In the genomic region with DNA sequence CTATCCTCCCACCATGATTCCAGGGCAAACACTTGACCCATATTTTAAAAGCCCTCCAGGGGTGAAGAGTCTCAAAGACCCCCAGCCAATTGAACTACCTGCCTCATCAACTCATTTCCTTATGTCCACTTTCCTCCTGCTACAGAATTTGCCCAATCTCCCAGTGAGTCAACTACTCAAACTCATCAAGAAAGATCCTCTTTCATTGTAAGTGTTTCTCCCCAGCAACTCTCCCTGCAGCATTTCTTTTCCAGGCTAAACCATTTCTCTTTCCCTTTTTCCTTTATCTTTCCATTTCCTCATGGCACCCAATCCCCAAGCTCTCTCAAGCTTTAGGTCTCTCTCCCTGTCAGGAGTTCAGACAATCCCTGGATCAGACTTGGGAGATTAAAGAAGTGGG, we compare ENCODE assay signal across 13 cellular contexts. TPM values are rescaled to one million over a fixed set of nuclear protein-coding genes. Genes with fewer than 3 reads are reported as not detected.
A peak's percentile ranks its signal among the peaks of the same experiment; 100 is the strongest.
DNase-seq lines count a peak whose midpoint lies in the region; ATAC-seq, FAIRE-seq and TF ChIP-seq lines count a peak whose summit lies in the region.
"Had no signal": no experiment of that assay in that cellular context is flagged by ENCODE, and none has a peak within 500 bp of the region (broad histone marks: within the 10 kb centered on the region; RNA-seq: fewer than 3 reads in every experiment).

No MANE protein-coding gene starts in this region.

- peak overlapping the region; percentile 67 for H3K4me3 Mint-ChIP-seq in T-helper 1 cell treated with Interleukin-12 subunit alpha and Interleukin-12 subunit beta and Interleukin-4 antibody, amounts not matched to agents 30 μg/mL and 1 μg/mL, for 36 hours
- H3K4me3 Mint-ChIP-seq in GM23338 (peak overlapping the region; percentile 73; the same call in 1 of the 3 replicates), astrocyte (ENCODE audit: unreplicated experiment) (peak overlapping the region; percentile 73), natural killer cell (peak overlapping the region; percentile 91)

- H4K20me1 ChIP-seq in GM23338 (replicated peaks; ENCODE audit: insufficient read depth) (peaks cover 4% of the 10 kb centered on the region; the same call in 1 of the 2 replicates), astrocyte (ENCODE audit: insufficient read depth, low read length) (peaks cover 12% of the 10 kb centered on the region)

- ATAC-seq in GM23338 (no peak), natural killer cell (no peak), HG02981 (IDR thresholded peaks at IDR 0.05; ENCODE audit: unreplicated experiment) (no peak)

- intact Hi-C loops in natural killer cell (cut with micrococcal nuclease) (loop anchor here (2.0 kb wide), 1 partner anchor 27 kb away; a partner anchor contains a TSS), stomach (cut with DNase I; ENCODE audit: low total_unique reads) (loop anchor here (5.0 kb wide), 1 partner anchor 53 kb away; no protein-coding TSS in a partner anchor)

- peaks cover 42% of the 10 kb centered on the region for H3K27me3 ChIP-seq in GM23338 (ENCODE audit: insufficient read depth)
- H3K27me3 ChIP-seq in astrocyte (ENCODE audit: insufficient read depth, low read length), result peaks cover 14% of the 10 kb centered on the region
- H3K27me3 ChIP-seq in stomach, result peaks cover 9 to 44% (median 24%) of the 10 kb centered on the region in 3 donors
- H3K27me3 ChIP-seq: SJCRH30 had no signal

- H3K27ac Mint-ChIP-seq in T-helper 1 cell treated with Interleukin-12 subunit alpha and Interleukin-12 subunit beta and Interleukin-4 antibody, amounts not matched to agents 30 μg/mL and 1 μg/mL, for 36 hours, result no peak overlapping the region
- H3K27ac Mint-ChIP-seq in GM23338 (no peak overlapping the region), astrocyte (ENCODE audit: unreplicated experiment) (no peak overlapping the region), natural killer cell (peak overlapping the region in 1 of 2 donors; percentile 78)
- H3K27ac Mint-ChIP-seq: activated CD8-positive, alpha-beta memory T cell treated with anti-CD3 and anti-CD28 coated beads, Interleukin-2, amount 10 ng/mL, durations not matched to agents 7 days and 5 days; H9 had no signal

- H3K9me2 ChIP-seq in GM23338 (ENCODE audit: insufficient read depth), result no peaks in the 10 kb centered on the region

- TF ChIP-seq EP300 in stomach (IDR thresholded peaks at IDR 0.05), result no peak

- no peak for TF ChIP-seq POLR2A in stomach (IDR thresholded peaks at IDR 0.05)

- 0 out of 2 replicates have a peak, but pooled peaks cover 7% of the 10 kb centered on the region for H3F3A ChIP-seq in GM23338 (replicated peaks; ENCODE audit: low read depth)

- no peaks in the 10 kb centered on the region for H3K4me1 ChIP-seq in GM23338 (ENCODE audit: insufficient read depth)
- no peaks in the 10 kb centered on the region for H3K4me1 ChIP-seq in astrocyte (ENCODE audit: insufficient read depth, low read length)
- H3K4me1 ChIP-seq in stomach, result peaks cover 16 to 22% (median 19%) of the 10 kb centered on the region in 4 donors

- H3K79me2 ChIP-seq in GM23338 (replicated peaks; ENCODE audit: insufficient read depth) (no peaks in the 10 kb centered on the region), astrocyte (ENCODE audit: insufficient read depth, low read length) (no peaks in the 10 kb centered on the region)

- H3K27ac ChIP-seq in GM23338 (ENCODE audit: low read depth) (no peak overlapping the region), astrocyte (ENCODE audit: low read depth, low read length) (no peak overlapping the region), stomach (no peak overlapping the region)
- H3K27ac ChIP-seq: SJCRH30 had no signal

- H2AFZ ChIP-seq in GM23338 (no peak overlapping the region), astrocyte (ENCODE audit: low read depth, low read length) (no peak overlapping the region)

- H3K27me3 Mint-ChIP-seq in T-helper 1 cell treated with Interleukin-12 subunit alpha and Interleukin-12 subunit beta and Interleukin-4 antibody, amounts not matched to agents 30 μg/mL and 1 μg/mL, for 36 hours (ENCODE audit: low read depth), result peaks cover 30% of the 10 kb centered on the region
- H3K27me3 Mint-ChIP-seq in GM23338 (ENCODE audit: insufficient read depth, low read depth, poor library complexity) (peaks cover 45% of the 10 kb centered on the region), astrocyte (ENCODE audit: low read depth, unreplicated experiment) (peaks cover 24% of the 10 kb centered on the region), natural killer cell (ENCODE audit: low read depth in 2 of 2) (peaks cover 7 to 8% of the 10 kb centered on the region in 2 donors)

- peaks cover 2% of the 10 kb centered on the region for H3K9me3 ChIP-seq in astrocyte (ENCODE audit: insufficient read depth, low read depth, low read length)
- H3K9me3 ChIP-seq in stomach, result no peaks in the 10 kb centered on the region

- 0 out of 2 replicates have a peak overlapping the region, but pooled peaks have one; percentile 97 for H3K4me2 ChIP-seq in GM23338
- H3K4me2 ChIP-seq in astrocyte (ENCODE audit: low read length), result no peak overlapping the region

- no peak overlapping the region for H3K4me3 ChIP-seq in GM23338
- no peak overlapping the region for H3K4me3 ChIP-seq in astrocyte (ENCODE audit: insufficient read depth, low read depth, low read length)
- H3K4me3 ChIP-seq in stomach, result no peak overlapping the region

- peaks cover 11% of the 10 kb centered on the region for H3K4me1 Mint-ChIP-seq in T-helper 1 cell treated with Interleukin-12 subunit alpha and Interleukin-12 subunit beta and Interleukin-4 antibody, amounts not matched to agents 30 μg/mL and 1 μg/mL, for 36 hours (ENCODE audit: low read depth)
- H3K4me1 Mint-ChIP-seq in GM23338 (peaks cover 11% of the 10 kb centered on the region), astrocyte (ENCODE audit: low read depth, unreplicated experiment) (no peaks in the 10 kb centered on the region), natural killer cell (peaks cover 16 to 25% of the 10 kb centered on the region in 2 donors)

- H3K36me3 ChIP-seq in GM23338 (ENCODE audit: insufficient read depth), result no peaks in the 10 kb centered on the region
- H3K36me3 ChIP-seq in astrocyte (ENCODE audit: insufficient read depth, low read length), result peaks cover 2% of the 10 kb centered on the region
- H3K36me3 ChIP-seq in stomach, result peaks cover 23 to 46% (median 44%) of the 10 kb centered on the region in 4 donors
- H3K36me3 ChIP-seq: SJCRH30 had no signal

- no peak for FAIRE-seq in astrocyte (lab: Jason Lieb, UNC)
- FAIRE-seq: colon had no signal

- H3K36me3 Mint-ChIP-seq in T-helper 1 cell treated with Interleukin-12 subunit alpha and Interleukin-12 subunit beta and Interleukin-4 antibody, amounts not matched to agents 30 μg/mL and 1 μg/mL, for 36 hours (ENCODE audit: low read depth), result peaks cover 8% of the 10 kb centered on the region
- H3K36me3 Mint-ChIP-seq in GM23338 (ENCODE audit: low read depth) (peaks cover 2% of the 10 kb centered on the region; the same call in 2 of the 3 replicates), astrocyte (ENCODE audit: low read depth, unreplicated experiment) (peaks cover 7% of the 10 kb centered on the region), natural killer cell (no peaks in the 10 kb centered on the region)

- no peak overlapping the region for H3K9ac ChIP-seq in astrocyte (ENCODE audit: low read length)

- DNase-seq in T-helper 1 cell (no peak), GM23338 (ENCODE audit: low spot score) (no peak), astrocyte (ENCODE audit: low read depth) (no peak), natural killer cell (no peak), NCI-H187 treated with DMSO at 0.1 percent for 48 hours (lab: John Stamatoyannopoulos, UW) (no peak), stomach (no peak)

- TF ChIP-seq CTCF in GM23338 (conservative IDR thresholded peaks at IDR 0.05; ENCODE audit: low read depth in 2 of 2) (no peak), astrocyte (IDR thresholded peaks at IDR 0.05; ENCODE audit: insufficient read depth, low read depth, low read length) (no peak), natural killer cell (IDR thresholded peaks at IDR 0.05) (no peak), stomach (IDR thresholded peaks at IDR 0.05) (no peak)

- no peaks in the 10 kb centered on the region for H3K9me3 Mint-ChIP-seq in T-helper 1 cell treated with Interleukin-12 subunit alpha and Interleukin-12 subunit beta and Interleukin-4 antibody, amounts not matched to agents 30 μg/mL and 1 μg/mL, for 36 hours
- H3K9me3 Mint-ChIP-seq in GM23338, result peaks cover 3% of the 10 kb centered on the region; the same call in 2 of the 3 replicates
- H3K9me3 Mint-ChIP-seq in astrocyte (ENCODE audit: unreplicated experiment), result no peaks in the 10 kb centered on the region
- no peaks in the 10 kb centered on the region for H3K9me3 Mint-ChIP-seq in natural killer cell
- H3K9me3 Mint-ChIP-seq: H9 had no signal

TF ChIP-seq in GM23338, 12 proteins besides CTCF, POLR2A, EP300 and RAD21 (continues in another document):
- no peak for TF ChIP-seq JUNB (IDR thresholded peaks at IDR 0.05; ENCODE audit: unreplicated experiment)
- TF ChIP-seq EZH2phosphoT487 (IDR thresholded peaks at IDR 0.05; ENCODE audit: unreplicated experiment), result no peak
- TF ChIP-seq NANOG (IDR thresholded peaks at IDR 0.05; ENCODE audit: borderline replicate concordance), result no peak
- no peak for TF ChIP-seq EZH2 (IDR thresholded peaks at IDR 0.05; ENCODE audit: low read depth, unreplicated experiment)

RNA-seq across cellular contexts. Expression of a gene that starts 1.5 kb away (rescaled TPM):
- 0.16 and 0.21 TPM in 2 replicates for total RNA-seq in GM23338 (2014; rRNA removed; shearing (Covaris generic))
- polyA plus RNA-seq in GM23338 (2016; fragmentation: Nextera tagmentation; extraction: Ambion mirVana), result 0.47 and 0.57 TPM in 2 replicates
- total RNA-seq in astrocyte, result 0.41 and 0.68 TPM in 2 replicates
- not detected for total RNA-seq in natural killer cell
- total RNA-seq in stomach, result under 1 TPM in 1 of 5 donors, not detected in 4; 0.37 TPM
- polyA plus RNA-seq in stomach, result 10 to 100 TPM in 1 of 3 donors, not detected in 2; 17.0 TPM
- total RNA-seq: activated CD8-positive, alpha-beta memory T cell treated with anti-CD3 and anti-CD28 coated beads, Interleukin-2, amount 10 ng/mL, durations not matched to agents 7 days and 5 days; kidney epithelial cell had no signal

RNA-seq across cellular contexts. Expression of a gene that starts 23.5 kb away (rescaled TPM):
- 33.3 and 34.3 TPM in 2 replicates for total RNA-seq in GM23338 (2014; rRNA removed; shearing (Covaris generic))
- polyA plus RNA-seq in GM23338 (2016; fragmentation: Nextera tagmentation; extraction: Ambion mirVana) (16.9 and 17.6 TPM in 2 replicates), stomach (10 to 100 TPM; 10.8 to 17.5 (median 13.1) TPM)
- total RNA-seq in astrocyte (26.6 and 28.3 TPM in 2 replicates), natural killer cell (10 to 100 TPM; 26.7 to 33.8 (median 29.9) TPM), stomach (100 to 1,000 TPM in 1 of 5 donors, 10 to 100 TPM in 2, 1 to 10 TPM in 2; 8.4 to 182 (median 15.2) TPM)

RNA-seq across cellular contexts. Expression of a gene that starts 26.5 kb away (rescaled TPM):
- 16.7 and 16.9 TPM in 2 replicates for total RNA-seq in GM23338 (2014; rRNA removed; shearing (Covaris generic))
- 17.5 and 18.9 TPM in 2 replicates for polyA plus RNA-seq in GM23338 (2016; fragmentation: Nextera tagmentation; extraction: Ambion mirVana)
- 37.2 and 40.8 TPM in 2 replicates for total RNA-seq in astrocyte
- 10 to 100 TPM; 74.6 to 90.5 (median 81.9) TPM for total RNA-seq in natural killer cell
- 10 to 100 TPM; 18.7 to 67.4 (median 60.3) TPM for total RNA-seq in stomach
- 10 to 100 TPM in 2 of 3 donors, 1 to 10 TPM in 1; 7.9 to 30.6 (median 15.1) TPM for polyA plus RNA-seq in stomach

RNA-seq across cellular contexts. Expression of a gene that starts 56.3 kb away (rescaled TPM):
- total RNA-seq in GM23338 (2014; rRNA removed; shearing (Covaris generic)), result 0.08 and 0.59 TPM in 2 replicates
- polyA plus RNA-seq in GM23338 (2016; fragmentation: Nextera tagmentation; extraction: Ambion mirVana) (0.26 TPM in 1 of 2 replicates, not detected in the other), stomach (under 1 TPM; 0.30 to 0.31 (median 0.31) TPM)
- total RNA-seq in astrocyte (0.30 and 0.31 TPM in 2 replicates), natural killer cell (under 1 TPM; 0.24 to 0.68 (median 0.45) TPM), stomach (1 to 10 TPM in 1 of 5 donors, under 1 TPM in 1, not detected in 3; 0.55 to 1.0 TPM)
- total RNA-seq: kidney epithelial cell had no signal
